In the genomic region with DNA sequence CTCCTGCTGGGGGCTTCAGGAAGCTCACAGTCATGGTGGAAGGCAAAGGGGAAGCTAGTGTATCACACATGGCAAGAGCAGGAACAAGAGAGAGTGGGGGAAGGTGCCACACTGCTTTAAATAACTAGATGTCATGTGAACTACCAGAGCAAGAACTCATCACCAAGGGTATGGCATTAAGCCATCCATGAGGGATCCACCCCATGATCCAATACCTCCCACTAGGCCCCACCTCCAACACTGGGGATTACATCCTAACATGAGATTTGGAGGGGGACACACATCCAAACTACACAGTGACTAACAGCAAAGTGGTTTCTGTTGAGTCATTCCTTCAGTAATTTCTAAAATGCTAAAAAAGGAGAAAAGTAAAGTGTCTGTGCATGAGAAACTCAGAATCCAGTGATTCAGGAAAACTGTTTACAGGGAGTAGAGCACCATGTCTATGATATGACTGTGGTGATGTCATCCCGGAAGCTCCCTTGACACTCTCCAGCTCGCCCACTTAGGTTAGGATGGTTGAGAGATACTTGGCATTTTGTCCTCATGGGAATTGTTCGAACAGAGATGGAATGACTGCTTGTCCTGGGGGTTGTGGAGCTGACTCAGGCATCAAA, we compare ENCODE assay signal across 9 cellular contexts.
DNase-seq lines count a peak whose midpoint lies in the region; ATAC-seq and TF ChIP-seq lines count a peak whose summit lies in the region.
"Had no signal": no experiment of that assay in that cellular context is flagged by ENCODE, and none has a peak within 500 bp of the region (broad histone marks: within the 10 kb centered on the region; RNA-seq: fewer than 3 reads in every experiment).

No MANE protein-coding gene starts in this region.

- DNase-seq in AG04449 (ENCODE audit: low read depth, low spot score), result peak; percentile 96
- DNase-seq in GDM1 (lab: John Stamatoyannopoulos, UW), result peak; percentile 54
- peak; percentile 76 for DNase-seq in adipocyte (ENCODE audit: low read depth)
- peak; percentile 50 for DNase-seq in hepatic stellate cell (ENCODE audit: low spot score)
- DNase-seq in SHP77 treated with DMSO at 0.1 percent for 48 hours (lab: John Stamatoyannopoulos, UW), result no peak
- no peak for DNase-seq in SW480 (ENCODE audit: low spot score)
- no peak for DNase-seq in cerebellar cortex (ENCODE audit: low spot score)
- DNase-seq: psoas muscle had no signal

- H3K4me1 ChIP-seq in adipocyte (ENCODE audit: control insufficient read depth, insufficient read depth, low read length), result peaks cover 19% of the 10 kb centered on the region
- H3K4me1 ChIP-seq: psoas muscle had no signal

- no peaks in the 10 kb centered on the region for H3K27me3 ChIP-seq in adipocyte (replicated peaks; ENCODE audit: control insufficient read depth, insufficient read depth, low read length)

- H3K9ac ChIP-seq in adipocyte (ENCODE audit: low read length), result peak overlapping the region; percentile 24

- H3K9me3 ChIP-seq in adipocyte (ENCODE audit: control insufficient read depth, low read length), result no peaks in the 10 kb centered on the region
- H3K9me3 ChIP-seq: psoas muscle had no signal

- TF ChIP-seq CTCF in AG04449 (IDR thresholded peaks at IDR 0.05; ENCODE audit: insufficient read depth, low read length, missing control alignments), result no peak

- peaks cover 67% of the 10 kb centered on the region for H3K36me3 ChIP-seq in adipocyte (ENCODE audit: control insufficient read depth, insufficient read depth, low read length, severe bottlenecking)

- H3K4me3 ChIP-seq in AG04449 (ENCODE audit: low read depth, low read length), result peak overlapping the region; percentile 13
- H3K4me3 ChIP-seq in adipocyte (ENCODE audit: low read length), result peak overlapping the region; percentile 5
- H3K4me3 ChIP-seq: psoas muscle had no signal

- POLR2A ChIA-PET in AG04449 (lab: Yijun Ruan, JAX), result interaction anchor here (1.1 to 1.9 kb wide), 2 partner anchors 50 to 208 kb away, joined by 5 to 6 read pairs; a partner anchor contains a TSS

- no peak for ATAC-seq in HG03521 (IDR thresholded peaks at IDR 0.05; ENCODE audit: unreplicated experiment)

- CTCF ChIA-PET in AG04449 (lab: Yijun Ruan, JAX), result interaction anchor here (1.7 to 4.4 kb wide), 3 partner anchors 19 to 97 kb away, joined by 9 to 18 read pairs (median 12); a partner anchor contains a TSS

Comparison
In these comparisons a context has a peak if more than half of its experiments do, and no peak if none do; other contexts are left out.
1. DNase-seq: peak in AG04449 (single experiment), GDM1 (single experiment), adipocyte (single experiment) and hepatic stellate cell (single experiment); none in SHP77 treated with DMSO at 0.1 percent for 48 hours (single experiment), SW480 (single experiment) and cerebellar cortex (single experiment).